22 cellular contexts compared by ENCODE assay signal in genomic region chr2:212532087-212532486, GRCh38. TPM values are rescaled to one million over a fixed set of nuclear protein-coding genes. Genes with fewer than 3 reads are reported as not detected.
DNase-seq lines count a peak whose midpoint lies in the region; ATAC-seq and TF ChIP-seq lines count a peak whose summit lies in the region.
"Had no signal": no experiment of that assay in that cellular context is flagged by ENCODE, and none has a peak within 500 bp of the region (broad histone marks: within the 10 kb centered on the region; RNA-seq: fewer than 3 reads in every experiment).

No MANE protein-coding gene starts in this region.

- H3K27me3 ChIP-seq in A673 (replicated peaks; ENCODE audit: insufficient read depth, low read depth, low read length, poor library complexity), result no peaks in the 10 kb centered on the region
- H3K27me3 ChIP-seq in ascending aorta, result no peaks in the 10 kb centered on the region
- H3K27me3 ChIP-seq in thoracic aorta (replicated peaks; ENCODE audit: insufficient read depth), result no peaks in the 10 kb centered on the region

- H3K36me3 ChIP-seq in A673 (ENCODE audit: insufficient read depth, low read length, poor library complexity, severe bottlenecking), result no peaks in the 10 kb centered on the region
- no peaks in the 10 kb centered on the region for H3K36me3 ChIP-seq in ascending aorta
- no peaks in the 10 kb centered on the region for H3K36me3 ChIP-seq in thoracic aorta
- H3K36me3 ChIP-seq: BE2C; BLaER1 treated with 17β-estradiol and CSF1 and Interleukin-3, amounts not matched to agents 10 nM and 100 nM had no signal

- no peak for ATAC-seq in thoracic aorta (ENCODE audit: insufficient number of reproducible peaks, low FRiP score, low read depth)
- no peak for ATAC-seq in left cardiac atrium

- peak overlapping the region; percentile 8 for H3K27ac Mint-ChIP-seq in neural crest cell (ENCODE audit: unreplicated experiment)
- H3K27ac Mint-ChIP-seq: CD14-positive monocyte; CD4-positive, alpha-beta T cell; CD8-positive, alpha-beta memory T cell had no signal

- H3K27me3 Mint-ChIP-seq in neural crest cell (ENCODE audit: low read depth), result peaks cover 23% of the 10 kb centered on the region

- H3K4me1 ChIP-seq in A673 (ENCODE audit: insufficient read depth, low read length, poor library complexity, severe bottlenecking) (peaks cover 77% of the 10 kb centered on the region), ascending aorta (peaks cover 0 to 9% of the 10 kb centered on the region in 2 donors), thoracic aorta (ENCODE audit: control insufficient read depth in 1 of 2, low read depth in 2 of 2) (peaks cover 24 to 66% of the 10 kb centered on the region in 2 donors)

- intact Hi-C loops in A673 (cut with micrococcal nuclease; ENCODE audit: unreplicated experiment) (loop anchor here (5.0 to 10.0 kb wide), 4 partner anchors 127 to 1077 kb away; no protein-coding TSS in a partner anchor), ascending aorta (cut with DNase I) (no loop called here), left cardiac atrium (cut with DNase I) (no loop called here)

- H3K9me3 Mint-ChIP-seq in neural crest cell, result no peaks in the 10 kb centered on the region
- H3K9me3 Mint-ChIP-seq: CD4-positive, alpha-beta T cell had no signal

- no peak for DNase-seq in A673 (ENCODE audit: low spot score)
- DNase-seq in ascending aorta (ENCODE audit: low spot score in 2 of 2), result no peak
- DNase-seq in neural crest cell (ENCODE audit: low read depth, low spot score), result no peak
- no peak for DNase-seq in thoracic aorta (ENCODE audit: low spot score)
- no peak for DNase-seq in NCI-H1092 treated with DMSO at 0.1 percent for 48 hours (lab: John Stamatoyannopoulos, UW)
- no peak for DNase-seq in left cardiac atrium
- DNase-seq in GM19238 (ENCODE audit: insufficient read length, low spot score), result no peak
- DNase-seq: ACHN; AML-193; CD4-positive, alpha-beta T cell; CD8-positive, alpha-beta memory T cell; DMS 273 treated with DMSO at 0.1 percent for 48 hours; DMS79 treated with DMSO at 0.1 percent for 48 hours; GF-D8; GM23248; H7; HCEC 1CT had no signal

- H3K27ac ChIP-seq in A673 (ENCODE audit: low read depth, low read length, poor library complexity, severe bottlenecking) (peak overlapping the region; percentile 62), ascending aorta (no peak overlapping the region), thoracic aorta (no peak overlapping the region)
- H3K27ac ChIP-seq: 22Rv1; BLaER1 treated with 17β-estradiol and CSF1 and Interleukin-3, amounts not matched to agents 10 nM and 100 nM; GM23248 had no signal

- H3K36me3 Mint-ChIP-seq in neural crest cell (ENCODE audit: low read depth), result no peaks in the 10 kb centered on the region
- H3K36me3 Mint-ChIP-seq: CD14-positive monocyte; CD8-positive, alpha-beta memory T cell had no signal

- H3K4me3 Mint-ChIP-seq in neural crest cell, result no peak overlapping the region
- H3K4me3 Mint-ChIP-seq: CD14-positive monocyte; CD4-positive, alpha-beta T cell; CD8-positive, alpha-beta memory T cell had no signal

- TF ChIP-seq CTCF in A673 (conservative IDR thresholded peaks at IDR 0.05; ENCODE audit: low read depth, low read length), result no peak
- no peak for TF ChIP-seq CTCF in ascending aorta (IDR thresholded peaks at IDR 0.05)
- no peak for TF ChIP-seq CTCF in neural crest cell (conservative IDR thresholded peaks at IDR 0.05)
- TF ChIP-seq CTCF in thoracic aorta (IDR thresholded peaks at IDR 0.05), result no peak

- POLR2A ChIA-PET in A673 (lab: Charles Lee; ENCODE audit: low non-redundant PET), result no interaction called here

- H3K4me1 Mint-ChIP-seq in neural crest cell, result peaks cover 19% of the 10 kb centered on the region

- CTCF ChIA-PET in A673 (lab: Charles Lee), result no interaction called here

- H3K9me3 ChIP-seq in A673 (ENCODE audit: low read depth, low read length, poor library complexity, severe bottlenecking) (no peaks in the 10 kb centered on the region), ascending aorta (no peaks in the 10 kb centered on the region), thoracic aorta (no peaks in the 10 kb centered on the region)
- H3K9me3 ChIP-seq: BE2C had no signal

- no TSS peak for BruUV-seq in A673 (replicated peaks; lab: Mats Ljungman, UMichigan)

- H3K4me3 ChIP-seq in A673 (ENCODE audit: low read depth, low read length, poor library complexity, severe bottlenecking), result peak overlapping the region; percentile 1
- H3K4me3 ChIP-seq in ascending aorta, result peak overlapping the region; percentile 20 to 29
- H3K4me3 ChIP-seq in thoracic aorta, result peak overlapping the region; percentile 38
- H3K4me3 ChIP-seq: BLaER1 treated with 17β-estradiol and CSF1 and Interleukin-3, amounts not matched to agents 10 nM and 100 nM; GM23248 had no signal

RNA-seq across cellular contexts. Expression of gene ERBB4, which starts 6.5 kb away (rescaled TPM):
- total RNA-seq in A673 (2021), result 37.5 and 40.6 TPM in 2 replicates
- total RNA-seq in ascending aorta, result 1.7 TPM
- 10.2 and 11.0 TPM in 2 replicates for total RNA-seq in neural crest cell
- total RNA-seq in thoracic aorta, result 10 to 100 TPM; 15.7 to 29.3 TPM
- total RNA-seq in left cardiac atrium, result 10 to 100 TPM; 17.9 to 20.6 TPM
- total RNA-seq: CD4-positive, alpha-beta T cell; CD8-positive, alpha-beta memory T cell; G401; GM23248 had no signal
